ENCODE assay signal across 25 cellular contexts in genomic region chr20:52569201-52569600, GRCh38.
DNase-seq lines count a peak whose midpoint lies in the region; ATAC-seq, FAIRE-seq and TF ChIP-seq lines count a peak whose summit lies in the region.
"Had no signal": no experiment of that assay in that cellular context is flagged by ENCODE, and none has a peak within 500 bp of the region (broad histone marks: within the 10 kb centered on the region; RNA-seq: fewer than 3 reads in every experiment).

No MANE protein-coding gene starts in this region.

- peak overlapping the region; percentile 39 for H3K27ac Mint-ChIP-seq in neural crest cell (ENCODE audit: unreplicated experiment)
- H3K27ac Mint-ChIP-seq: CD4-positive, alpha-beta T cell had no signal

- no peaks in the 10 kb centered on the region for H3K36me3 Mint-ChIP-seq in neural crest cell (ENCODE audit: low read depth)

- no peaks in the 10 kb centered on the region for H3K4me1 Mint-ChIP-seq in neural crest cell

- H3K27ac ChIP-seq in substantia nigra (ENCODE audit: low read depth, low read length, poor library complexity, severe bottlenecking) = no peak overlapping the region
- H3K27ac ChIP-seq: BLaER1, SJSA1 had no signal

- H3K9me3 Mint-ChIP-seq in neural crest cell = no peaks in the 10 kb centered on the region
- H3K9me3 Mint-ChIP-seq: CD4-positive, alpha-beta T cell had no signal

- DNase-seq in Daoy (ENCODE audit: low read depth) (peak; percentile 73), HTR-8/SVneo (ENCODE audit: insufficient read length, low spot score) (no peak), amniotic epithelial cell (ENCODE audit: low read depth) (peak; percentile 2), neural crest cell (ENCODE audit: low read depth, low spot score) (no peak), substantia nigra (lab: John Stamatoyannopoulos, UW) (no peak)
- DNase-seq: CD4-positive, alpha-beta T cell; COR-L47; DMS 273 treated with DMSO at 0.1 percent for 48 hours; DND-41; KG1; MV-4-11; NCI-H1105 treated with DMSO at 0.1 percent for 48 hours; NCI-H1694; NCI-H2081 treated with DMSO at 0.1 percent for 48 hours; NCI-H2171 treated with DMSO at 0.1 percent for 48 hours; NCI-H524 treated with DMSO at 0.1 percent for 48 hours; NCI-H82 had no signal

- FAIRE-seq in HTR-8/SVneo (lab: Jason Lieb, UNC) = peak; percentile 16
- FAIRE-seq: GM12892, H54 had no signal

- H3K4me3 Mint-ChIP-seq in neural crest cell = no peak overlapping the region
- H3K4me3 Mint-ChIP-seq: CD4-positive, alpha-beta T cell had no signal

- ATAC-seq in GM21576 (IDR thresholded peaks at IDR 0.05; ENCODE audit: unreplicated experiment) = no peak
- no peak for ATAC-seq in esophagus mucosa
- ATAC-seq: Panc1, Right ventricle myocardium inferior had no signal

- H3K27me3 Mint-ChIP-seq in neural crest cell (ENCODE audit: low read depth) = no peaks in the 10 kb centered on the region
- H3K27me3 Mint-ChIP-seq: CD4-positive, alpha-beta T cell had no signal

- no peak for TF ChIP-seq CTCF in neural crest cell (conservative IDR thresholded peaks at IDR 0.05)

Comparison
In these comparisons a context has a peak if more than half of its experiments do, and no peak if none do; other contexts are left out.
1. DNase-seq: peak in Daoy (single experiment) and amniotic epithelial cell (single experiment); none in HTR-8/SVneo (single experiment), neural crest cell (single experiment) and substantia nigra (0 of 49).